In the genomic region with DNA sequence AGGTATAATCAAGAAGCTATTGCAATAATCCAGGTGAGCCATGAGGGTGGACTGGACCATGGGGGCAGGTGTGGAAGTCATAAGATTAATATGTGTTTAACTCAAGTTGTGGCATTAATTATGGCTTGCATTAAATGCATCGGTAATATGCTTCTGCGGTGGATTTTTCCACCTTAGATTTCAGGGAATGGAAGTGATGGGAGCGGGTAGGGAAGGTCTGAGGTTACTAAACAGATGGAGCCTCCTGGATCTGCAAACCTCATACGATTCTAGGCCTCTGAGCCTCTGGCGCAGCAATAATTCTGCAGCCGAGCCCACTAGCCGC, we compare ENCODE assay signal across 1 cellular context.
TF ChIP-seq lines count a peak whose summit lies in the region.

No MANE protein-coding gene starts in this region.

TF ChIP-seq in GM23338, 12 proteins besides CTCF, POLR2A, EP300 and RAD21 (continued from another document):
- TF ChIP-seq, protein P1, sequence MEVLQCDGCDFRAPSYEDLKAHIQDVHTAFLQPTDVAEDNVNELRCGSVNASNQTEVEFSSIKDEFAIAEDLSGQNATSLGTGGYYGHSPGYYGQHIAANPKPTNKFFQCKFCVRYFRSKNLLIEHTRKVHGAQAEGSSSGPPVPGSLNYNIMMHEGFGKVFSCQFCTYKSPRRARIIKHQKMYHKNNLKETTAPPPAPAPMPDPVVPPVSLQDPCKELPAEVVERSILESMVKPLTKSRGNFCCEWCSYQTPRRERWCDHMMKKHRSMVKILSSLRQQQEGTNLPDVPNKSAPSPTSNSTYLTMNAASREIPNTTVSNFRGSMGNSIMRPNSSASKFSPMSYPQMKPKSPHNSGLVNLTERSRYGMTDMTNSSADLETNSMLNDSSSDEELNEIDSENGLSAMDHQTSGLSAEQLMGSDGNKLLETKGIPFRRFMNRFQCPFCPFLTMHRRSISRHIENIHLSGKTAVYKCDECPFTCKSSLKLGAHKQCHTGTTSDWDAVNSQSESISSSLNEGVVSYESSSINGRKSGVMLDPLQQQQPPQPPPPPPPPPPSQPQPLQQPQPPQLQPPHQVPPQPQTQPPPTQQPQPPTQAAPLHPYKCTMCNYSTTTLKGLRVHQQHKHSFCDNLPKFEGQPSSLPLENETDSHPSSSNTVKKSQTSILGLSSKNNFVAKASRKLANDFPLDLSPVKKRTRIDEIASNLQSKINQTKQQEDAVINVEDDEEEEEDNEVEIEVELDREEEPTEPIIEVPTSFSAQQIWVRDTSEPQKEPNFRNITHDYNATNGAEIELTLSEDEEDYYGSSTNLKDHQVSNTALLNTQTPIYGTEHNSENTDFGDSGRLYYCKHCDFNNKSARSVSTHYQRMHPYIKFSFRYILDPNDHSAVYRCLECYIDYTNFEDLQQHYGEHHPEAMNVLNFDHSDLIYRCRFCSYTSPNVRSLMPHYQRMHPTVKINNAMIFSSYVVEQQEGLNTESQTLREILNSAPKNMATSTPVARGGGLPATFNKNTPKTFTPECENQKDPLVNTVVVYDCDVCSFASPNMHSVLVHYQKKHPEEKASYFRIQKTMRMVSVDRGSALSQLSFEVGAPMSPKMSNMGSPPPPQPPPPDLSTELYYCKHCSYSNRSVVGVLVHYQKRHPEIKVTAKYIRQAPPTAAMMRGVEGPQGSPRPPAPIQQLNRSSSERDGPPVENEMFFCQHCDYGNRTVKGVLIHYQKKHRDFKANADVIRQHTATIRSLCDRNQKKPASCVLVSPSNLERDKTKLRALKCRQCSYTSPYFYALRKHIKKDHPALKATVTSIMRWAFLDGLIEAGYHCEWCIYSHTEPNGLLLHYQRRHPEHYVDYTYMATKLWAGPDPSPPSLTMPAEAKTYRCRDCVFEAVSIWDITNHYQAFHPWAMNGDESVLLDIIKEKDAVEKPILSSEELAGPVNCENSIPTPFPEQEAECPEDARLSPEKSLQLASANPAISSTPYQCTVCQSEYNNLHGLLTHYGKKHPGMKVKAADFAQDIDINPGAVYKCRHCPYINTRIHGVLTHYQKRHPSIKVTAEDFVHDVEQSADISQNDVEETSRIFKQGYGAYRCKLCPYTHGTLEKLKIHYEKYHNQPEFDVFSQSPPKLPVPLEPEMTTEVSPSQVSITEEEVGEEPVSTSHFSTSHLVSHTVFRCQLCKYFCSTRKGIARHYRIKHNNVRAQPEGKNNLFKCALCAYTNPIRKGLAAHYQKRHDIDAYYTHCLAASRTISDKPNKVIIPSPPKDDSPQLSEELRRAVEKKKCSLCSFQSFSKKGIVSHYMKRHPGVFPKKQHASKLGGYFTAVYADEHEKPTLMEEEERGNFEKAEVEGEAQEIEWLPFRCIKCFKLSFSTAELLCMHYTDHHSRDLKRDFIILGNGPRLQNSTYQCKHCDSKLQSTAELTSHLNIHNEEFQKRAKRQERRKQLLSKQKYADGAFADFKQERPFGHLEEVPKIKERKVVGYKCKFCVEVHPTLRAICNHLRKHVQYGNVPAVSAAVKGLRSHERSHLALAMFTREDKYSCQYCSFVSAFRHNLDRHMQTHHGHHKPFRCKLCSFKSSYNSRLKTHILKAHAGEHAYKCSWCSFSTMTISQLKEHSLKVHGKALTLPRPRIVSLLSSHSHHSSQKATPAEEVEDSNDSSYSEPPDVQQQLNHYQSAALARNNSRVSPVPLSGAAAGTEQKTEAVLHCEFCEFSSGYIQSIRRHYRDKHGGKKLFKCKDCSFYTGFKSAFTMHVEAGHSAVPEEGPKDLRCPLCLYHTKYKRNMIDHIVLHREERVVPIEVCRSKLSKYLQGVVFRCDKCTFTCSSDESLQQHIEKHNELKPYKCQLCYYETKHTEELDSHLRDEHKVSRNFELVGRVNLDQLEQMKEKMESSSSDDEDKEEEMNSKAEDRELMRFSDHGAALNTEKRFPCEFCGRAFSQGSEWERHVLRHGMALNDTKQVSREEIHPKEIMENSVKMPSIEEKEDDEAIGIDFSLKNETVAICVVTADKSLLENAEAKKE (CRISPR knock-in tag; IDR thresholded peaks at IDR 0.05) = no peak
- TF ChIP-seq STAT1 (IDR thresholded peaks at IDR 0.05; ENCODE audit: unreplicated experiment) (no peak), POLR2AphosphoS5 (IDR thresholded peaks at IDR 0.05; ENCODE audit: low read depth) (no peak), ZNF114 (CRISPR knock-in tag; IDR thresholded peaks at IDR 0.05) (no peak)
